ENCODE assay signal across 8 cellular contexts in the genomic region with DNA sequence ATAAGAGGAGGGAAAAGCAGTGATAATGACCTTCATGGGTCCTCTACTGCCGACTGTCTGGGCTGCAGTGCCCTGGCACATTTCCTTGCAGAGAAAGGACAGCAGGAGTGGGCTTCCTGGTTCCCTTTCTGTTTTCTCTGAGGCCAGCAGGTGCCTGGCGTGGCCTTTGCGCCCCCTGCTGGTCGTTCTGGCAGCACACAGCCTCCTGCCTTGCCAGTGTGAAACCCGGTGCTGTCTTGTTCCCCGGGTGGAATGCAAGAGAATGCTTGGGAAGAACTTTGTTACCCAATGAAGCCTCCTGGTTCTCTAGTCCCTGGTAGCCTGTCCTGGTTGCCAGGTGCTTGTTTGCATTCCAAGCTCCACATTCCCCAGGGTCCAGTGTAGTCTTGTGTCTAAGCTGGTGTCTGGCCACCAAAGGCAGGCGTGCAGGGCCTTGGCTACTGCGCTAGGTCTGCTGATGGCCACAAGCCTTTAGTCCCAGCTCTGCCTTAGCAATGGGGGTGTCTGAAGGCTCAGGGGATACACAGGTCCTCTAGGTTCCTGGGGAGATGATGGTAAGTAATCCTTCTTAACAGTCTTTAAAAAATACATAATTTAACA.
A peak's percentile ranks its signal among the peaks of the same experiment; 100 is the strongest.
DNase-seq lines count a peak whose midpoint lies in the region; ATAC-seq and TF ChIP-seq lines count a peak whose summit lies in the region.

No MANE protein-coding gene starts in this region.

- POLR2A ChIA-PET in activated B cell treated with CpG ODN at 0.5 μM for 24 hours (lab: Charles Lee) = no interaction called here

- H3K27ac Mint-ChIP-seq in activated B cell treated with CpG ODN at 0.5 μM for 24 hours = no peak overlapping the region

- H3K4me3 ChIP-seq in HFF-Myc (replicated peaks; ENCODE audit: low read depth, low read length) (no peak overlapping the region), cardiac fibroblast (replicated peaks in 1 of 2; ENCODE audit: low read depth in 2 of 2, low read length in 2 of 2) (no peak overlapping the region)

- no peaks in the 10 kb centered on the region for H3K4me1 Mint-ChIP-seq in activated B cell treated with CpG ODN at 0.5 μM for 24 hours

- CTCF ChIA-PET in activated B cell treated with CpG ODN at 0.5 μM for 24 hours (lab: Charles Lee) = interaction anchor here (1.2 kb wide), 1 partner anchor 1543 kb away, joined by 3 read pairs; no protein-coding TSS in a partner anchor

- H3K36me3 Mint-ChIP-seq in activated B cell treated with CpG ODN at 0.5 μM for 24 hours (ENCODE audit: low read depth) = no peaks in the 10 kb centered on the region

- TF ChIP-seq CTCF in GM12801 (IDR thresholded peaks at IDR 0.05; ENCODE audit: extremely low read depth, insufficient read length) = peak; percentile 26
- TF ChIP-seq CTCF in HFF-Myc (IDR thresholded peaks at IDR 0.05; ENCODE audit: low read depth, low read length, missing control alignments) = peak; percentile 50
- peak; percentile 35 for TF ChIP-seq CTCF in activated B cell treated with CpG ODN at 0.5 μM for 24 hours (IDR thresholded peaks at IDR 0.05)
- TF ChIP-seq CTCF in cardiac fibroblast (IDR thresholded peaks at IDR 0.05; ENCODE audit: low read depth, low read length) = peak; percentile 92

- DNase-seq in HFF-Myc (ENCODE audit: extremely low read depth, low read depth) (no peak), NCI-H1930 (lab: John Stamatoyannopoulos, UW) (peak; percentile 33 to 37), activated B cell treated with CpG ODN at 0.5 μM for 24 hours (peak; percentile 41), cardiac fibroblast (ENCODE audit: low read depth in 2 of 2) (peak; percentile 10 to 61), left lobe of liver (ENCODE audit: low spot score) (peak; percentile 65), OCI-M2 (lab: John Stamatoyannopoulos, UW; ENCODE audit: unreplicated experiment) (no peak)
- DNase-seq in stimulated activated CD4-positive, alpha-beta T cell treated with anti-CD3 and anti-CD28 coated beads, TNF-alpha, amount 100 ng/mL, for 4 hours (ENCODE audit: low read depth in 3 of 3) = peak; percentile 5 to 40 (median 16)

- ATAC-seq in activated B cell treated with CpG ODN at 0.5 μM for 24 hours (ENCODE audit: low read depth) (no peak), left lobe of liver (peak; percentile 98)

- H3K9me3 Mint-ChIP-seq in activated B cell treated with CpG ODN at 0.5 μM for 24 hours = no peaks in the 10 kb centered on the region

- intact Hi-C loops in activated B cell treated with CpG ODN at 0.5 μM for 24 hours (cut with micrococcal nuclease) = loop anchor here (1.0 to 5.0 kb wide), 3 partner anchors 90 to 1542 kb away; no protein-coding TSS in a partner anchor

- H3K4me3 Mint-ChIP-seq in activated B cell treated with CpG ODN at 0.5 μM for 24 hours = no peak overlapping the region

- no peaks in the 10 kb centered on the region for H3K27me3 Mint-ChIP-seq in activated B cell treated with CpG ODN at 0.5 μM for 24 hours

Comparison
In these comparisons a context has a peak if more than half of its experiments do, and no peak if none do; other contexts are left out.
1. CTCF ChIP-seq: peak in every context shown above with its lines; median percentile 92 in cardiac fibroblast; 50 in HFF-Myc; 35 in activated B cell treated with CpG ODN at 0.5 μM for 24 hours; 26 in GM12801.
2. DNase-seq: peak in NCI-H1930 (2 of 2), activated B cell treated with CpG ODN at 0.5 μM for 24 hours (single experiment), cardiac fibroblast (2 of 2), left lobe of liver (single experiment) and stimulated activated CD4-positive, alpha-beta T cell treated with anti-CD3 and anti-CD28 coated beads, TNF-alpha, amount 100 ng/mL, for 4 hours (3 of 3); none in HFF-Myc (single experiment) and OCI-M2 (single experiment).